25 cellular contexts compared by ENCODE assay signal in genomic region chr19:55663846-55664536, GRCh38. TPM values are rescaled to one million over a fixed set of nuclear protein-coding genes. Genes with fewer than 3 reads are reported as not detected.
DNase-seq lines count a peak whose midpoint lies in the region; ATAC-seq and TF ChIP-seq lines count a peak whose summit lies in the region.
"Had no signal": no experiment of that assay in that cellular context is flagged by ENCODE, and none has a peak within 500 bp of the region (broad histone marks: within the 10 kb centered on the region; RNA-seq: fewer than 3 reads in every experiment).

No MANE protein-coding gene starts in this region.

- H3K9me3 Mint-ChIP-seq in activated naive CD8-positive, alpha-beta T cell (ENCODE audit: low read depth), result no peaks in the 10 kb centered on the region
- no peaks in the 10 kb centered on the region for H3K9me3 Mint-ChIP-seq in activated naive CD8-positive, alpha-beta T cell treated with anti-CD3 and anti-CD28 coated beads for 36 hours
- no peaks in the 10 kb centered on the region for H3K9me3 Mint-ChIP-seq in chondrocyte (ENCODE audit: low read depth)

- H3K4me1 ChIP-seq in HEK293 (ENCODE audit: control insufficient read depth, insufficient read depth, low read length) (no peaks in the 10 kb centered on the region; the same call in 1 of the 2 replicates), trophoblast cell (ENCODE audit: control insufficient read depth in 1 of 2, insufficient read depth in 2 of 2, low read length in 2 of 2) (peaks cover 0 to 3% of the 10 kb centered on the region in 2 experiments)
- H3K4me1 ChIP-seq: SJSA1 had no signal

- POLR2A ChIA-PET in HEK293 (lab: Yijun Ruan, JAX), result interaction anchor here (2.1 kb wide), 1 partner anchor 10 kb away, joined by 16 read pairs; the partner anchor contains the start of gene U2AF2

- ATAC-seq in HG03139 (IDR thresholded peaks at IDR 0.05; ENCODE audit: unreplicated experiment), result no peak
- ATAC-seq: HCT116, PC-3 had no signal

- no peak overlapping the region for H3K14ac ChIP-seq in trophoblast cell (ENCODE audit: low read length)

- H3K27me3 Mint-ChIP-seq in activated naive CD8-positive, alpha-beta T cell, result no peaks in the 10 kb centered on the region
- no peaks in the 10 kb centered on the region for H3K27me3 Mint-ChIP-seq in activated naive CD8-positive, alpha-beta T cell treated with anti-CD3 and anti-CD28 coated beads for 36 hours
- no peaks in the 10 kb centered on the region for H3K27me3 Mint-ChIP-seq in chondrocyte (ENCODE audit: low read depth)
- H3K27me3 Mint-ChIP-seq: CD4-positive, alpha-beta memory T cell had no signal

- H3K27ac ChIP-seq in HEK293 (ENCODE audit: extremely low read depth, low read depth, low read length), result no peak overlapping the region
- H3K27ac ChIP-seq in trophoblast cell (ENCODE audit: low read depth, low read length), result no peak overlapping the region
- H3K27ac ChIP-seq: SJSA1 had no signal

- no peak overlapping the region for H4K8ac ChIP-seq in trophoblast cell (ENCODE audit: low read depth, low read length)

- DNase-seq in activated naive CD8-positive, alpha-beta T cell treated with anti-CD3 and anti-CD28 coated beads for 36 hours, result no peak
- peak; percentile 76 for DNase-seq in chondrocyte (ENCODE audit: low spot score)
- no peak for DNase-seq in trophoblast cell
- no peak for DNase-seq in lower leg skin (ENCODE audit: low spot score in 2 of 2)
- no peak for DNase-seq in GM03348 (ENCODE audit: low spot score)
- DNase-seq: COR-L47, KG1, MG63, NCI-H1105 treated with DMSO at 0.1 percent for 48 hours, NCI-H146, NCI-H1930, NCI-H2107, NCI-H446, NCI-H524 treated with DMSO at 0.1 percent for 48 hours, NCI-H774, PC-3, Right ventricle myocardium superior, RPMI8226 had no signal

- no peak overlapping the region for H2AFZ ChIP-seq in trophoblast cell (ENCODE audit: insufficient read depth, low read length, poor library complexity)

- no peak for TF ChIP-seq CTCF in HEK293 (tag by site-specific recombination; IDR thresholded peaks at IDR 0.05)
- no peak for TF ChIP-seq CTCF in chondrocyte (IDR thresholded peaks at IDR 0.05)
- TF ChIP-seq CTCF in lower leg skin (IDR thresholded peaks at IDR 0.05), result no peak

- H3K18ac ChIP-seq in trophoblast cell (ENCODE audit: low read length), result no peak overlapping the region

- H3K4me1 Mint-ChIP-seq in activated naive CD8-positive, alpha-beta T cell (ENCODE audit: low read depth), result peaks cover 35% of the 10 kb centered on the region
- peaks cover 31% of the 10 kb centered on the region for H3K4me1 Mint-ChIP-seq in activated naive CD8-positive, alpha-beta T cell treated with anti-CD3 and anti-CD28 coated beads for 36 hours
- H3K4me1 Mint-ChIP-seq in chondrocyte (ENCODE audit: low read depth), result peaks cover 6% of the 10 kb centered on the region

- H2BK120ac ChIP-seq in trophoblast cell (ENCODE audit: insufficient read depth, low read length, poor library complexity), result no peak overlapping the region

- no peaks in the 10 kb centered on the region for H3K27me3 ChIP-seq in trophoblast cell (ENCODE audit: insufficient read depth, low read length)
- H3K27me3 ChIP-seq: BLaER1 treated with 17β-estradiol and CSF1 and Interleukin-3, amounts not matched to agents 10 nM and 100 nM; MG63; SJSA1 had no signal

- no peak overlapping the region for H2AK5ac ChIP-seq in trophoblast cell (ENCODE audit: low read length)

- no peak overlapping the region for H2BK12ac ChIP-seq in trophoblast cell (ENCODE audit: low read length)

- H3K4me3 Mint-ChIP-seq in activated naive CD8-positive, alpha-beta T cell, result no peak overlapping the region
- no peak overlapping the region for H3K4me3 Mint-ChIP-seq in activated naive CD8-positive, alpha-beta T cell treated with anti-CD3 and anti-CD28 coated beads for 36 hours
- no peak overlapping the region for H3K4me3 Mint-ChIP-seq in chondrocyte (ENCODE audit: unreplicated experiment)

- H3K9me3 ChIP-seq in HEK293 (ENCODE audit: control insufficient read depth, insufficient read depth, low read depth, low read length), result no peaks in the 10 kb centered on the region
- no peaks in the 10 kb centered on the region for H3K9me3 ChIP-seq in trophoblast cell (ENCODE audit: insufficient read depth, low read depth, low read length)
- H3K9me3 ChIP-seq: BLaER1 treated with 17β-estradiol and CSF1 and Interleukin-3, amounts not matched to agents 10 nM and 100 nM; MG63; SJSA1 had no signal

- TF ChIP-seq POLR2A in lower leg skin (IDR thresholded peaks at IDR 0.05), result no peak

- no peak overlapping the region for H4K91ac ChIP-seq in trophoblast cell (ENCODE audit: low read depth, low read length)

- CTCF ChIA-PET in HEK293 (lab: Yijun Ruan, JAX), result interaction anchor here (0.7 to 1.5 kb wide), 2 partner anchors 8 to 148 kb away, joined by 3 to 11 read pairs; no protein-coding TSS in a partner anchor

- H3K79me1 ChIP-seq in trophoblast cell (ENCODE audit: low read length), result no peaks in the 10 kb centered on the region

- peaks cover 8% of the 10 kb centered on the region for H3K79me2 ChIP-seq in trophoblast cell (ENCODE audit: control insufficient read depth, insufficient read depth, low read length, poor library complexity)

- intact Hi-C loops in lower leg skin (cut with DNase I; ENCODE audit: low total_unique reads), result no loop called here

- H4K12ac ChIP-seq in trophoblast cell (ENCODE audit: low read depth, low read length), result no peak overlapping the region

- no peak overlapping the region for H3K9ac ChIP-seq in trophoblast cell (ENCODE audit: low read length)

- H3K4me3 ChIP-seq in HEK293 (ENCODE audit: low read depth, low read length) (no peak overlapping the region), trophoblast cell (ENCODE audit: low read depth, low read length) (peak overlapping the region; percentile 1), lower leg skin (ENCODE audit: low read depth, poor library complexity, severe bottlenecking) (no peak overlapping the region)
- H3K4me3 ChIP-seq: BLaER1 treated with 17β-estradiol and CSF1 and Interleukin-3, amounts not matched to agents 10 nM and 100 nM; MG63; SJSA1 had no signal

- H3K23ac ChIP-seq in trophoblast cell (ENCODE audit: low read length), result no peak overlapping the region

- H3K27ac Mint-ChIP-seq in activated naive CD8-positive, alpha-beta T cell, result peak overlapping the region; percentile 50
- no peak overlapping the region for H3K27ac Mint-ChIP-seq in activated naive CD8-positive, alpha-beta T cell treated with anti-CD3 and anti-CD28 coated beads for 36 hours
- H3K27ac Mint-ChIP-seq in chondrocyte (ENCODE audit: unreplicated experiment), result no peak overlapping the region

- peak overlapping the region; percentile 15 for H3K4ac ChIP-seq in trophoblast cell (ENCODE audit: low read depth, low read length)

- no CpG with 5 or more reads among the region's 20 CpGs for WGBS in trophoblast cell (ENCODE audit: extremely low coverage, insufficient coverage, insufficient read length)
- WGBS in lower leg skin, 2 donors, result 88 to 94% methylated on average over 12 to 20 of the region's 20 CpGs

- H3K36me3 ChIP-seq in HEK293 (ENCODE audit: control insufficient read depth in 2 of 2, insufficient read depth in 1 of 2, low read length in 2 of 2) (peaks cover 63 to 99% of the 10 kb centered on the region in 2 experiments), trophoblast cell (ENCODE audit: control insufficient read depth in 1 of 2, insufficient read depth in 2 of 2, low read length in 2 of 2) (peaks cover 94% of the 10 kb centered on the region in 2 experiments)

- H3K4me2 ChIP-seq in trophoblast cell (ENCODE audit: low read length), result no peak overlapping the region
- H3K4me2 ChIP-seq: BLaER1 treated with 17β-estradiol and CSF1 and Interleukin-3, amounts not matched to agents 10 nM and 100 nM had no signal

- no peak overlapping the region for H2BK5ac ChIP-seq in trophoblast cell (ENCODE audit: low read depth, low read length, poor library complexity)

- H3K36me3 Mint-ChIP-seq in activated naive CD8-positive, alpha-beta T cell, result peaks cover 5% of the 10 kb centered on the region
- peaks cover 29% of the 10 kb centered on the region for H3K36me3 Mint-ChIP-seq in activated naive CD8-positive, alpha-beta T cell treated with anti-CD3 and anti-CD28 coated beads for 36 hours
- peaks cover 32% of the 10 kb centered on the region for H3K36me3 Mint-ChIP-seq in chondrocyte (ENCODE audit: low read depth)

TF ChIP-seq in HEK293, 187 proteins besides CTCF, POLR2A, EP300 and RAD21:
- peak; percentile 66; the same call in 1 of the 2 replicates for TF ChIP-seq ZNF449 (tag by site-specific recombination; IDR thresholded peaks at IDR 0.05)
- no peak for TF ChIP-seq ZNF785 (tag by site-specific recombination; IDR thresholded peaks at IDR 0.05)

RNA-seq across cellular contexts. Expression of gene U2AF2, which starts 9.2 kb away (rescaled TPM):
- total RNA-seq in activated naive CD8-positive, alpha-beta T cell treated with anti-CD3 and anti-CD28 coated beads for 36 hours, result 100 to 1,000 TPM; 341 to 345 TPM
- total RNA-seq in chondrocyte (119 to 137 TPM (median 129 TPM) in 3 replicates), lower leg skin (100 to 1,000 TPM in 3 of 4 donors, 10 to 100 TPM in 1; 78.8 to 149 (median 106) TPM)
- 128 and 132 TPM in 2 replicates for polyA plus RNA-seq in trophoblast cell (2013)

RNA-seq across cellular contexts. Expression of gene EPN1, which starts 11.0 kb away (rescaled TPM):
- total RNA-seq in activated naive CD8-positive, alpha-beta T cell treated with anti-CD3 and anti-CD28 coated beads for 36 hours, result 10 to 100 TPM; 37.1 to 39.5 TPM
- 105 to 127 TPM (median 124 TPM) in 3 replicates for total RNA-seq in chondrocyte
- polyA plus RNA-seq in trophoblast cell (2013), result 99.8 and 104 TPM in 2 replicates
- 100 to 1,000 TPM in 3 of 4 donors, 10 to 100 TPM in 1; 81.2 to 189 (median 120) TPM for total RNA-seq in lower leg skin

RNA-seq across cellular contexts. Expression of gene CCDC106, which starts 16.0 kb away (rescaled TPM):
- total RNA-seq in activated naive CD8-positive, alpha-beta T cell treated with anti-CD3 and anti-CD28 coated beads for 36 hours, result 10 to 100 TPM; 10.9 to 12.0 TPM
- total RNA-seq in chondrocyte (20.9 to 26.5 TPM (median 23.5 TPM) in 3 replicates), lower leg skin (10 to 100 TPM in 1 of 4 donors, 1 to 10 TPM in 3; 7.9 to 10.4 (median 8.5) TPM)
- 14.4 and 14.6 TPM in 2 replicates for polyA plus RNA-seq in trophoblast cell (2013)

RNA-seq across cellular contexts. Expression of gene ZNF581, which starts 20.5 kb away (rescaled TPM):
- total RNA-seq in activated naive CD8-positive, alpha-beta T cell treated with anti-CD3 and anti-CD28 coated beads for 36 hours, result 10 to 100 TPM; 39.9 to 42.3 TPM
- total RNA-seq in chondrocyte (20.8 to 24.7 TPM (median 24.2 TPM) in 3 replicates), lower leg skin (10 to 100 TPM; 20.1 to 27.3 (median 22.8) TPM)
- polyA plus RNA-seq in trophoblast cell (2013), result 27.4 and 27.9 TPM in 2 replicates

RNA-seq across cellular contexts. Expression of gene ZNF580, which starts 23.2 kb away (rescaled TPM):
- total RNA-seq in activated naive CD8-positive, alpha-beta T cell treated with anti-CD3 and anti-CD28 coated beads for 36 hours, result 10 to 100 TPM; 29.6 to 30.6 TPM
- 42.3 to 59.8 TPM (median 45.0 TPM) in 3 replicates for total RNA-seq in chondrocyte
- polyA plus RNA-seq in trophoblast cell (2013), result 24.2 and 24.6 TPM in 2 replicates
- 10 to 100 TPM; 14.1 to 38.0 (median 22.9) TPM for total RNA-seq in lower leg skin
